8 cellular contexts compared by ENCODE assay signal in genomic region chr11:76783294-76783900, GRCh38. TPM values are rescaled to one million over a fixed set of nuclear protein-coding genes. Genes with fewer than 3 reads are reported as not detected.
DNase-seq lines count a peak whose midpoint lies in the region; ATAC-seq and TF ChIP-seq lines count a peak whose summit lies in the region.

A gene with protein sequence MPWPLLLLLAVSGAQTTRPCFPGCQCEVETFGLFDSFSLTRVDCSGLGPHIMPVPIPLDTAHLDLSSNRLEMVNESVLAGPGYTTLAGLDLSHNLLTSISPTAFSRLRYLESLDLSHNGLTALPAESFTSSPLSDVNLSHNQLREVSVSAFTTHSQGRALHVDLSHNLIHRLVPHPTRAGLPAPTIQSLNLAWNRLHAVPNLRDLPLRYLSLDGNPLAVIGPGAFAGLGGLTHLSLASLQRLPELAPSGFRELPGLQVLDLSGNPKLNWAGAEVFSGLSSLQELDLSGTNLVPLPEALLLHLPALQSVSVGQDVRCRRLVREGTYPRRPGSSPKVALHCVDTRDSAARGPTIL (plus strand): TSS chr11:76783356. CDS start chr11:76795617, 12,261 bp downstream.

- intact Hi-C loops in activated T-helper 1 cell treated with anti-CD3 and anti-CD28 coated beads, Interleukin-12 subunit alpha, Interleukin-12 subunit beta, Interleukin-2, Interleukin-4 antibody, amounts not matched to agents 30 ng/mL and 10 ng/mL and 1 ng/mL, durations not matched to agents 14 hours and 24 hours and 36 hours (cut with micrococcal nuclease): loop anchor here (2.0 kb wide), 1 partner anchor 15 kb away; no protein-coding TSS in a partner anchor
- intact Hi-C loops in left cardiac atrium (cut with DNase I): no loop called here

- H3K27me3 Mint-ChIP-seq in activated T-helper 1 cell treated with anti-CD3 and anti-CD28 coated beads, Interleukin-12 subunit alpha, Interleukin-12 subunit beta, Interleukin-2, Interleukin-4 antibody, amounts not matched to agents 30 ng/mL and 10 ng/mL and 1 ng/mL, durations not matched to agents 14 hours and 24 hours and 36 hours (ENCODE audit: insufficient read depth): peaks cover 39% of the 10 kb centered on the region

- peak within 1 kb of the TSS; percentile 78 for H3K27ac Mint-ChIP-seq in activated T-helper 1 cell treated with anti-CD3 and anti-CD28 coated beads, Interleukin-12 subunit alpha, Interleukin-12 subunit beta, Interleukin-2, Interleukin-4 antibody, amounts not matched to agents 30 ng/mL and 10 ng/mL and 1 ng/mL, durations not matched to agents 14 hours and 24 hours and 36 hours

- peak within 1 kb of the TSS; percentile 90 for H3K4me3 ChIP-seq in retinal pigment epithelial cell (ENCODE audit: low read length)

- peak within 1 kb of the TSS; percentile 73 for H3K4me3 Mint-ChIP-seq in activated T-helper 1 cell treated with anti-CD3 and anti-CD28 coated beads, Interleukin-12 subunit alpha, Interleukin-12 subunit beta, Interleukin-2, Interleukin-4 antibody, amounts not matched to agents 30 ng/mL and 10 ng/mL and 1 ng/mL, durations not matched to agents 14 hours and 24 hours and 36 hours

- H3K4me1 Mint-ChIP-seq in activated T-helper 1 cell treated with anti-CD3 and anti-CD28 coated beads, Interleukin-12 subunit alpha, Interleukin-12 subunit beta, Interleukin-2, Interleukin-4 antibody, amounts not matched to agents 30 ng/mL and 10 ng/mL and 1 ng/mL, durations not matched to agents 14 hours and 24 hours and 36 hours (ENCODE audit: low read depth): peaks cover 9% of the 10 kb centered on the region

- no peak for TF ChIP-seq CTCF in retinal pigment epithelial cell (conservative IDR thresholded peaks at IDR 0.05; ENCODE audit: low read depth, low read length)

- DNase-seq in AG08396 (ENCODE audit: low spot score) (peak; percentile 53), left cardiac atrium (peak; percentile 49), retinal pigment epithelial cell (ENCODE audit: low read depth) (no peak), NCI-H82 (lab: John Stamatoyannopoulos, UW) (no peak)
- no peak for DNase-seq in activated T-helper 1 cell treated with anti-CD3 and anti-CD28 coated beads, Interleukin-12 subunit alpha, Interleukin-12 subunit beta, Interleukin-2, Interleukin-4 antibody, amounts not matched to agents 30 ng/mL and 10 ng/mL and 1 ng/mL, durations not matched to agents 14 hours and 24 hours and 36 hours (ENCODE audit: low spot score)

- H3K9me3 Mint-ChIP-seq in activated T-helper 1 cell treated with anti-CD3 and anti-CD28 coated beads, Interleukin-12 subunit alpha, Interleukin-12 subunit beta, Interleukin-2, Interleukin-4 antibody, amounts not matched to agents 30 ng/mL and 10 ng/mL and 1 ng/mL, durations not matched to agents 14 hours and 24 hours and 36 hours: no peaks in the 10 kb centered on the region

- peak; percentile 10 for ATAC-seq in HG03045 (IDR thresholded peaks at IDR 0.05; ENCODE audit: unreplicated experiment)
- peak; percentile 36 to 46 for ATAC-seq in left cardiac atrium
- no peak for ATAC-seq in HG03139 (IDR thresholded peaks at IDR 0.05; ENCODE audit: unreplicated experiment)
- no peak for ATAC-seq in GM21737 (IDR thresholded peaks at IDR 0.05; ENCODE audit: unreplicated experiment)

- peaks cover 2% of the 10 kb centered on the region for H3K36me3 Mint-ChIP-seq in activated T-helper 1 cell treated with anti-CD3 and anti-CD28 coated beads, Interleukin-12 subunit alpha, Interleukin-12 subunit beta, Interleukin-2, Interleukin-4 antibody, amounts not matched to agents 30 ng/mL and 10 ng/mL and 1 ng/mL, durations not matched to agents 14 hours and 24 hours and 36 hours (ENCODE audit: low read depth)

RNA-seq across cellular contexts. Expression of the gene that starts here (rescaled TPM):
- 0.91 and 1.1 TPM in 2 replicates for total RNA-seq in activated T-helper 1 cell treated with anti-CD3 and anti-CD28 coated beads, Interleukin-12 subunit alpha, Interleukin-12 subunit beta, Interleukin-2, Interleukin-4 antibody, amounts not matched to agents 30 ng/mL and 10 ng/mL and 1 ng/mL, durations not matched to agents 14 hours and 24 hours and 36 hours
- total RNA-seq in left cardiac atrium: 10 to 100 TPM; 27.7 to 33.3 TPM

Comparison
In these comparisons a context has a peak if more than half of its experiments do, and no peak if none do; other contexts are left out.
1. RNA of the gene that starts here (total RNA-seq): 27.7 to 33.3 TPM in left cardiac atrium; 0.91 to 1.1 TPM in activated T-helper 1 cell treated with anti-CD3 and anti-CD28 coated beads, Interleukin-12 subunit alpha, Interleukin-12 subunit beta, Interleukin-2, Interleukin-4 antibody, amounts not matched to agents 30 ng/mL and 10 ng/mL and 1 ng/mL, durations not matched to agents 14 hours and 24 hours and 36 hours; every median in the first group is over 10 times any median in the second.
2. DNase-seq: peak in AG08396 (single experiment) and left cardiac atrium (single experiment); none in activated T-helper 1 cell treated with anti-CD3 and anti-CD28 coated beads, Interleukin-12 subunit alpha, Interleukin-12 subunit beta, Interleukin-2, Interleukin-4 antibody, amounts not matched to agents 30 ng/mL and 10 ng/mL and 1 ng/mL, durations not matched to agents 14 hours and 24 hours and 36 hours (single experiment), retinal pigment epithelial cell (single experiment) and NCI-H82 (single experiment).
3. ATAC-seq: peak in HG03045 (single experiment) and left cardiac atrium (2 of 2); none in HG03139 (single experiment) and GM21737 (single experiment).